In genomic region chr14:51319181-51319597, GRCh38 we compare ENCODE assay signal across 15 cellular contexts.
DNase-seq lines count a peak whose midpoint lies in the region; ATAC-seq and TF ChIP-seq lines count a peak whose summit lies in the region.
"Had no signal": no experiment of that assay in that cellular context is flagged by ENCODE, and none has a peak within 500 bp of the region (broad histone marks: within the 10 kb centered on the region; RNA-seq: fewer than 3 reads in every experiment).

No MANE protein-coding gene starts in this region.

- H3K9me3 ChIP-seq in IMR-90 (ENCODE audit: control insufficient read depth, insufficient read depth, low read length) (no peaks in the 10 kb centered on the region), SK-N-MC (ENCODE audit: low read depth, low read length) (no peaks in the 10 kb centered on the region), heart left ventricle (no peaks in the 10 kb centered on the region), stomach smooth muscle (ENCODE audit: control insufficient read depth in 2 of 2, low read length in 2 of 2) (no peaks in the 10 kb centered on the region)
- H3K9me3 ChIP-seq: BLaER1, ovary had no signal

- no TSS peak for BruUV-seq in IMR-90 (replicated peaks; lab: Mats Ljungman, UMichigan)

- H3K9ac ChIP-seq in IMR-90 (ENCODE audit: low read depth, low read length) (no peak overlapping the region), SK-N-MC (ENCODE audit: insufficient read length) (no peak overlapping the region), stomach smooth muscle (ENCODE audit: low read length in 2 of 2) (no peak overlapping the region)
- H3K9ac ChIP-seq: BLaER1, KMS-11 had no signal

- dilution Hi-C loops in IMR-90 (cut with HindIII; ENCODE audit: low sequenced_read_pairs, unreplicated experiment): no loop called here

- H3K36me3 ChIP-seq in IMR-90 (ENCODE audit: control insufficient read depth, insufficient read depth, low read length) (no peaks in the 10 kb centered on the region), SK-N-MC (ENCODE audit: insufficient read depth, low read length) (no peaks in the 10 kb centered on the region), heart left ventricle (no peaks in the 10 kb centered on the region), stomach smooth muscle (ENCODE audit: control insufficient read depth in 2 of 2, insufficient read depth in 2 of 2, low read length in 2 of 2) (no peaks in the 10 kb centered on the region)
- H3K36me3 ChIP-seq: BLaER1, ovary had no signal

- TF ChIP-seq RAD21 in IMR-90 (IDR thresholded peaks at IDR 0.05; ENCODE audit: low read length): no peak

- H3K79me1 ChIP-seq in IMR-90 (ENCODE audit: low read depth in 1 of 2, low read length in 2 of 2): no peaks in the 10 kb centered on the region

- peak overlapping the region; percentile 51; the same call in 1 of the 2 replicates for H3K18ac ChIP-seq in IMR-90 (ENCODE audit: low read depth, low read length)

- H3K56ac ChIP-seq in IMR-90 (ENCODE audit: extremely low read depth, insufficient read depth, low read length): no peak overlapping the region

- H3K27me3 ChIP-seq in IMR-90 (ENCODE audit: control insufficient read depth, insufficient read depth, low read length) (no peaks in the 10 kb centered on the region), heart left ventricle (no peaks in the 10 kb centered on the region), stomach smooth muscle (ENCODE audit: control insufficient read depth in 1 of 2, insufficient read depth in 2 of 2, low read length in 2 of 2) (no peaks in the 10 kb centered on the region)
- H3K27me3 ChIP-seq: BLaER1, ovary had no signal

- TF ChIP-seq CTCF in IMR-90 (conservative IDR thresholded peaks at IDR 0.05; ENCODE audit: low read depth, low read length): no peak
- TF ChIP-seq CTCF in heart left ventricle (IDR thresholded peaks at IDR 0.05): no peak

- H3K4me2 ChIP-seq in IMR-90 (ENCODE audit: low read depth, low read length): no peak overlapping the region
- H3K4me2 ChIP-seq: BLaER1, KMS-11 had no signal

- no peak overlapping the region for H3K4me3 Mint-ChIP-seq in stimulated activated memory B cell treated with anti-CD40 and anti-IgM and Interleukin-4, amounts not matched to agents 10 μg/mL and 1 μg/mL and 100 μg/mL, for 72 hours
- H3K4me3 Mint-ChIP-seq: activated CD4-positive, alpha-beta T cell treated with anti-CD3 and anti-CD28 coated beads for 36 hours; dendritic cell treated with granulocyte-macrophage colony-stimulating factor and Interleukin-4, amounts not matched to agents 40 ng/mL and 50 ng/mL, for 4 days had no signal

- H4K20me1 ChIP-seq in IMR-90 (ENCODE audit: insufficient read depth, low read length): no peaks in the 10 kb centered on the region
- H4K20me1 ChIP-seq: BLaER1 had no signal

- H3K4me1 Mint-ChIP-seq in stimulated activated memory B cell treated with anti-CD40 and anti-IgM and Interleukin-4, amounts not matched to agents 10 μg/mL and 1 μg/mL and 100 μg/mL, for 72 hours: no peaks in the 10 kb centered on the region

- in situ Hi-C loops in IMR-90 (cut with MboI; ENCODE audit: low sequenced_read_pairs): no loop called here

- H3K4me3 ChIP-seq in IMR-90 (ENCODE audit: insufficient read depth, low read depth, low read length) (no peak overlapping the region), SK-N-MC (peak overlapping the region; percentile 8; the same call in 1 of the 2 replicates), heart left ventricle (no peak overlapping the region), stomach smooth muscle (ENCODE audit: low read length in 2 of 2) (no peak overlapping the region)
- H3K4me3 ChIP-seq: BLaER1, ovary had no signal

- POLR2A ChIA-PET in IMR-90 (lab: Charles Lee; ENCODE audit: unreplicated experiment): no interaction called here

- no peak overlapping the region for H2BK20ac ChIP-seq in IMR-90 (ENCODE audit: low read depth, low read length)

- CTCF ChIA-PET in IMR-90 (lab: Yijun Ruan, JAX): interaction anchor here (0.7 kb wide), 1 partner anchor 121 kb away, joined by 3 read pairs; no protein-coding TSS in a partner anchor

- H2BK120ac ChIP-seq in IMR-90 (ENCODE audit: low read depth, low read length): no peak overlapping the region

- no peak overlapping the region for H3K23ac ChIP-seq in IMR-90 (ENCODE audit: low read depth, low read length)

- H4K91ac ChIP-seq in IMR-90 (ENCODE audit: insufficient read depth, low read depth, low read length): no peak overlapping the region

- no peaks in the 10 kb centered on the region for H3K36me3 Mint-ChIP-seq in stimulated activated memory B cell treated with anti-CD40 and anti-IgM and Interleukin-4, amounts not matched to agents 10 μg/mL and 1 μg/mL and 100 μg/mL, for 72 hours

- TF ChIP-seq POLR2A in IMR-90 (IDR thresholded peaks at IDR 0.05; ENCODE audit: low read depth, low read length) (no peak), heart left ventricle (IDR thresholded peaks at IDR 0.05) (no peak)

- DNase-seq in IMR-90: no peak
- DNase-seq in SK-N-MC (ENCODE audit: low read depth, low spot score): no peak
- no peak for DNase-seq in heart left ventricle
- no peak for DNase-seq in NCI-H774 (lab: John Stamatoyannopoulos, UW)
- DNase-seq: activated CD4-positive, alpha-beta T cell treated with anti-CD3 and anti-CD28 coated beads for 36 hours; NCI-H146; NCI-H526 treated with DMSO at 0.1 percent for 48 hours; ovary had no signal

- 80% methylated on average over 2 of the region's 3 CpGs; no CpG with 5 or more reads in 1 of the 2 experiments for WGBS in IMR-90 (ENCODE audit: extremely low coverage in 2 of 2, insufficient read length in 1 of 2), 2 experiments
- 20 to 36% (median 28%) methylated on average over 3 of the region's 3 CpGs for WGBS in heart left ventricle, 4 donors

- no peak overlapping the region for H2AFZ ChIP-seq in IMR-90 (replicated peaks; ENCODE audit: low read length, poor library complexity)

- ATAC-seq in IMR-90 (ENCODE audit: low read depth) (no peak), heart left ventricle (peak; percentile 26 to 71 (median 63)), GM18502 (IDR thresholded peaks at IDR 0.05; ENCODE audit: poor library complexity, unreplicated experiment) (no peak)
- ATAC-seq in stimulated activated memory B cell treated with anti-CD40 and anti-IgM and Interleukin-4, amounts not matched to agents 10 μg/mL and 1 μg/mL and 100 μg/mL, for 72 hours: no peak
- ATAC-seq: activated CD4-positive, alpha-beta T cell treated with anti-CD3 and anti-CD28 coated beads for 36 hours had no signal

- peak overlapping the region; percentile 49; the same call in 1 of the 3 replicates for H2BK15ac ChIP-seq in IMR-90 (ENCODE audit: low read depth, low read length)

- peak overlapping the region; percentile 27; the same call in 1 of the 2 replicates for H2AK5ac ChIP-seq in IMR-90 (ENCODE audit: low read depth, low read length)

- H2AK9ac ChIP-seq in IMR-90 (replicated peaks; ENCODE audit: low read depth, low read length, poor library complexity): no peak overlapping the region

- no peaks in the 10 kb centered on the region for H3K9me1 ChIP-seq in IMR-90 (ENCODE audit: insufficient read depth, low read length)

- H3K4me1 ChIP-seq in IMR-90 (ENCODE audit: control insufficient read depth, insufficient read depth, low read length): peaks cover 15% of the 10 kb centered on the region
- H3K4me1 ChIP-seq in heart left ventricle: peaks cover 0 to 27% (median 12%) of the 10 kb centered on the region in 12 donors
- peaks cover 4% of the 10 kb centered on the region for H3K4me1 ChIP-seq in stomach smooth muscle (ENCODE audit: control insufficient read depth, insufficient read depth, low read length)
- H3K4me1 ChIP-seq: BLaER1 had no signal

- H3K14ac ChIP-seq in IMR-90 (replicated peaks; ENCODE audit: low read depth, low read length): no peak overlapping the region

- H3K27ac ChIP-seq in IMR-90 (ENCODE audit: insufficient read depth, low read length): no peak overlapping the region
- H3K27ac ChIP-seq in SK-N-MC: no peak overlapping the region
- H3K27ac ChIP-seq in heart left ventricle: peak overlapping the region in 9 of 12 donors; percentile 4 to 71 (median 33)
- H3K27ac ChIP-seq in stomach smooth muscle (ENCODE audit: low read length): peak overlapping the region; percentile 32
- H3K27ac ChIP-seq: BLaER1, HL-60, KMS-11, ovary had no signal

- intact Hi-C loops in IMR-90 (cut with micrococcal nuclease): no loop called here
- intact Hi-C loops in heart left ventricle (cut with DNase I): no loop called here

- H4K5ac ChIP-seq in IMR-90 (ENCODE audit: low read depth, low read length): no peak overlapping the region; the same call in 1 of the 2 replicates

- no peaks in the 10 kb centered on the region for H3K9me3 Mint-ChIP-seq in stimulated activated memory B cell treated with anti-CD40 and anti-IgM and Interleukin-4, amounts not matched to agents 10 μg/mL and 1 μg/mL and 100 μg/mL, for 72 hours
- H3K9me3 Mint-ChIP-seq: dendritic cell treated with granulocyte-macrophage colony-stimulating factor and Interleukin-4, amounts not matched to agents 40 ng/mL and 50 ng/mL, for 4 days had no signal

- no peak overlapping the region for H2BK5ac ChIP-seq in IMR-90 (ENCODE audit: low read depth, low read length, poor library complexity, severe bottlenecking)

- no peak overlapping the region for H3K4ac ChIP-seq in IMR-90 (ENCODE audit: low read depth, low read length)

- no peak overlapping the region for H4K8ac ChIP-seq in IMR-90 (ENCODE audit: low read depth in 2 of 2, low read length in 2 of 2)

- no peak overlapping the region for H3K27ac Mint-ChIP-seq in stimulated activated memory B cell treated with anti-CD40 and anti-IgM and Interleukin-4, amounts not matched to agents 10 μg/mL and 1 μg/mL and 100 μg/mL, for 72 hours
- H3K27ac Mint-ChIP-seq: activated CD4-positive, alpha-beta T cell treated with anti-CD3 and anti-CD28 coated beads for 36 hours; dendritic cell treated with granulocyte-macrophage colony-stimulating factor and Interleukin-4, amounts not matched to agents 40 ng/mL and 50 ng/mL, for 4 days had no signal

- peaks cover 4% of the 10 kb centered on the region for H3K27me3 Mint-ChIP-seq in stimulated activated memory B cell treated with anti-CD40 and anti-IgM and Interleukin-4, amounts not matched to agents 10 μg/mL and 1 μg/mL and 100 μg/mL, for 72 hours
- H3K27me3 Mint-ChIP-seq: dendritic cell treated with granulocyte-macrophage colony-stimulating factor and Interleukin-4, amounts not matched to agents 40 ng/mL and 50 ng/mL, for 4 days had no signal

TF ChIP-seq in IMR-90, 13 proteins besides CTCF, POLR2A, EP300 and RAD21 (continues in another document):
- TF ChIP-seq RFX5 (IDR thresholded peaks at IDR 0.05; ENCODE audit: low read depth, low read length) (no peak), CHD1 (IDR thresholded peaks at IDR 0.05; ENCODE audit: low read depth, low read length) (no peak), NFE2L2 (IDR thresholded peaks at IDR 0.05; ENCODE audit: low read depth, low read length) (no peak), BHLHE40 (IDR thresholded peaks at IDR 0.05; ENCODE audit: low read depth, low read length) (no peak)

Comparison
In these comparisons a context has a peak if more than half of its experiments do, and no peak if none do; other contexts are left out.
1. ATAC-seq: peak in heart left ventricle (4 of 4); none in IMR-90 (single experiment), GM18502 (single experiment) and stimulated activated memory B cell treated with anti-CD40 and anti-IgM and Interleukin-4, amounts not matched to agents 10 μg/mL and 1 μg/mL and 100 μg/mL, for 72 hours (single experiment).
2. H3K27ac ChIP-seq: peak in heart left ventricle (9 of 12) and stomach smooth muscle (single experiment); none in IMR-90 (single experiment) and SK-N-MC (single experiment).